20 cellular contexts compared by ENCODE assay signal in the genomic region with DNA sequence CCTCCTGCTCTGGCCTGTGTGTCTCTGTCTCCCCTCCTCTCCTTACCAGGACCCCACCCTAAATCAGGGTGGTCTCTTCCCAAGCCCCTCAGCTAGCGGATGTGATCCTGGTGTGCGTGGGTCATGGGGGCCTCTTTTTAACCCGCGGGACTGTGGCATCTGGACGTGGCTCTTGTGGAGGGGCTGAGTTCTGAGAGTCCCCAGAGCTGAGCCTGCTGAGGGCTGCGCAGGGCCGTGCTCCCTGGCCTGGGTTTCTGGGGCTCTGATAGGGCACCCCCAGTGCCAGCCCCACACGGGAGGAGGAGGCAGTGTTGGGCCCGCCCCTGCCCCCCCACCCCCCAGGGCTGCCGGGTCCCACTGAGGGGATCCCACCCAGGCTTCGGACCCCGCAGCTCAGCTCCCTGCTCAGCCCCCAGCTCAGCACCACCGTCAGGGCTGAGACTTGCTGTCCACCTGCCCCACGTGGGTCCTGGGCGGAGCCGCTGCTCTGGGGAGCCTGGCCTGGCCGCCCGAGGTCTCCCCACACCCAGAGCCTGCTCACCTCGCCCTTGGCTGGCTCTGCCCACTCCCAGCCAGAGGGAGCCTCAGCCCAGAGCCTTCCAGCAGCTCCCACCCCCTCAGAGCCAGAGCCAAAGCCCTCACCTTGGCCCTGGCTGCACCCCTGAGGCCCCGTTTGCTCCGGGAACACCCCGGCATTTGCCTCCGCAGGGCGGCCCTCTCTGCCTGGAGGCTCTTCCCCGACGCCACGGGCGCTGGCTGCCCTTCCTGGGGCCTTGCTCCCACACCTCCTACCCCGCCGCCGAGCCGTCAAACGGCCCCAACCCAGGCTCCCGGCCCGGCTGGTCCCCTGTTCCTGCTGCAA. TPM values are rescaled to one million over a fixed set of nuclear protein-coding genes. Genes with fewer than 3 reads are reported as not detected.
A peak's percentile ranks its signal among the peaks of the same experiment; 100 is the strongest.
DNase-seq lines count a peak whose midpoint lies in the region; ATAC-seq and TF ChIP-seq lines count a peak whose summit lies in the region.
"Had no signal": no experiment of that assay in that cellular context is flagged by ENCODE, and none has a peak within 500 bp of the region (broad histone marks: within the 10 kb centered on the region; RNA-seq: fewer than 3 reads in every experiment).

No MANE protein-coding gene starts in this region.

- no peak overlapping the region for H3K27ac Mint-ChIP-seq in stimulated activated memory B cell treated with anti-CD40 and anti-IgM and Interleukin-4, amounts not matched to agents 10 μg/mL and 1 μg/mL and 100 μg/mL, for 72 hours
- H3K27ac Mint-ChIP-seq: CD8-positive, alpha-beta T cell had no signal

- intact Hi-C loops in Right ventricle myocardium superior (cut with DNase I), result no loop called here
- intact Hi-C loops in Right ventricle myocardium inferior (cut with DNase I), result no loop called here
- intact Hi-C loops in left colon (cut with DNase I, micrococcal nuclease), result no loop called here

- no peak for TF ChIP-seq RAD21 in Ishikawa (IDR thresholded peaks at IDR 0.05; ENCODE audit: low read depth)

- no peak overlapping the region for H3K4me3 Mint-ChIP-seq in stimulated activated memory B cell treated with anti-CD40 and anti-IgM and Interleukin-4, amounts not matched to agents 10 μg/mL and 1 μg/mL and 100 μg/mL, for 72 hours
- H3K4me3 Mint-ChIP-seq: CD8-positive, alpha-beta T cell had no signal

- H3K9me3 Mint-ChIP-seq in stimulated activated memory B cell treated with anti-CD40 and anti-IgM and Interleukin-4, amounts not matched to agents 10 μg/mL and 1 μg/mL and 100 μg/mL, for 72 hours, result no peaks in the 10 kb centered on the region
- H3K9me3 Mint-ChIP-seq: CD8-positive, alpha-beta T cell had no signal

- TF ChIP-seq EP300 in Ishikawa (IDR thresholded peaks at IDR 0.05; ENCODE audit: borderline replicate concordance), result no peak

- no peaks in the 10 kb centered on the region for H3K36me3 Mint-ChIP-seq in stimulated activated memory B cell treated with anti-CD40 and anti-IgM and Interleukin-4, amounts not matched to agents 10 μg/mL and 1 μg/mL and 100 μg/mL, for 72 hours
- H3K36me3 Mint-ChIP-seq: CD8-positive, alpha-beta T cell had no signal

- peaks cover 20% of the 10 kb centered on the region for H3K4me1 Mint-ChIP-seq in stimulated activated memory B cell treated with anti-CD40 and anti-IgM and Interleukin-4, amounts not matched to agents 10 μg/mL and 1 μg/mL and 100 μg/mL, for 72 hours

- DNase-seq in Right ventricle myocardium superior (peak; percentile 26), Right ventricle myocardium inferior (ENCODE audit: missing footprints) (no peak), left colon (no peak), occipital lobe (lab: John Stamatoyannopoulos, UW) (no peak), mucosa of gallbladder (ENCODE audit: low spot score) (no peak), NAMALWA (ENCODE audit: low spot score) (no peak)
- DNase-seq: ACHN; C1 segment of cervical spinal cord; CD8-positive, alpha-beta T cell; DMS153; GM23248; HCEC 1CT; NCI-H1105 treated with DMSO at 0.1 percent for 48 hours; NCI-H2081; NCI-H2171 treated with DMSO at 0.1 percent for 48 hours; NCI-H446; SHP77 treated with DMSO at 0.1 percent for 48 hours; SK-N-SH had no signal

- H3K27me3 Mint-ChIP-seq in stimulated activated memory B cell treated with anti-CD40 and anti-IgM and Interleukin-4, amounts not matched to agents 10 μg/mL and 1 μg/mL and 100 μg/mL, for 72 hours, result peaks cover 68% of the 10 kb centered on the region

- no peak for ATAC-seq in Right ventricle myocardium superior (ENCODE audit: poor library complexity)
- ATAC-seq in Right ventricle myocardium inferior, result no peak
- peak; percentile 27 for ATAC-seq in left colon
- peak; percentile 13 for ATAC-seq in stimulated activated memory B cell treated with anti-CD40 and anti-IgM and Interleukin-4, amounts not matched to agents 10 μg/mL and 1 μg/mL and 100 μg/mL, for 72 hours
- ATAC-seq: CD8-positive, alpha-beta T cell had no signal

TF ChIP-seq in Ishikawa, 13 proteins besides CTCF, POLR2A, EP300 and RAD21:
- TF ChIP-seq, protein P1, sequence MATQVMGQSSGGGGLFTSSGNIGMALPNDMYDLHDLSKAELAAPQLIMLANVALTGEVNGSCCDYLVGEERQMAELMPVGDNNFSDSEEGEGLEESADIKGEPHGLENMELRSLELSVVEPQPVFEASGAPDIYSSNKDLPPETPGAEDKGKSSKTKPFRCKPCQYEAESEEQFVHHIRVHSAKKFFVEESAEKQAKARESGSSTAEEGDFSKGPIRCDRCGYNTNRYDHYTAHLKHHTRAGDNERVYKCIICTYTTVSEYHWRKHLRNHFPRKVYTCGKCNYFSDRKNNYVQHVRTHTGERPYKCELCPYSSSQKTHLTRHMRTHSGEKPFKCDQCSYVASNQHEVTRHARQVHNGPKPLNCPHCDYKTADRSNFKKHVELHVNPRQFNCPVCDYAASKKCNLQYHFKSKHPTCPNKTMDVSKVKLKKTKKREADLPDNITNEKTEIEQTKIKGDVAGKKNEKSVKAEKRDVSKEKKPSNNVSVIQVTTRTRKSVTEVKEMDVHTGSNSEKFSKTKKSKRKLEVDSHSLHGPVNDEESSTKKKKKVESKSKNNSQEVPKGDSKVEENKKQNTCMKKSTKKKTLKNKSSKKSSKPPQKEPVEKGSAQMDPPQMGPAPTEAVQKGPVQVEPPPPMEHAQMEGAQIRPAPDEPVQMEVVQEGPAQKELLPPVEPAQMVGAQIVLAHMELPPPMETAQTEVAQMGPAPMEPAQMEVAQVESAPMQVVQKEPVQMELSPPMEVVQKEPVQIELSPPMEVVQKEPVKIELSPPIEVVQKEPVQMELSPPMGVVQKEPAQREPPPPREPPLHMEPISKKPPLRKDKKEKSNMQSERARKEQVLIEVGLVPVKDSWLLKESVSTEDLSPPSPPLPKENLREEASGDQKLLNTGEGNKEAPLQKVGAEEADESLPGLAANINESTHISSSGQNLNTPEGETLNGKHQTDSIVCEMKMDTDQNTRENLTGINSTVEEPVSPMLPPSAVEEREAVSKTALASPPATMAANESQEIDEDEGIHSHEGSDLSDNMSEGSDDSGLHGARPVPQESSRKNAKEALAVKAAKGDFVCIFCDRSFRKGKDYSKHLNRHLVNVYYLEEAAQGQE (IDR thresholded peaks at IDR 0.05; ENCODE audit: low read depth), result no peak
- TF ChIP-seq FOXM1 (IDR thresholded peaks at IDR 0.05; ENCODE audit: borderline replicate concordance, low read depth) (no peak), TAF1 (IDR thresholded peaks at IDR 0.05; ENCODE audit: low read depth) (no peak), TCF12 (IDR thresholded peaks at IDR 0.05; ENCODE audit: low read depth) (no peak), CEBPB (IDR thresholded peaks at IDR 0.05) (no peak), TEAD4 (IDR thresholded peaks at IDR 0.05) (no peak)
- TF ChIP-seq, protein P2, sequence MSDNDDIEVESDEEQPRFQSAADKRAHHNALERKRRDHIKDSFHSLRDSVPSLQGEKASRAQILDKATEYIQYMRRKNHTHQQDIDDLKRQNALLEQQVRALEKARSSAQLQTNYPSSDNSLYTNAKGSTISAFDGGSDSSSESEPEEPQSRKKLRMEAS (IDR thresholded peaks at IDR 0.05), result no peak
- TF ChIP-seq, protein P3, sequence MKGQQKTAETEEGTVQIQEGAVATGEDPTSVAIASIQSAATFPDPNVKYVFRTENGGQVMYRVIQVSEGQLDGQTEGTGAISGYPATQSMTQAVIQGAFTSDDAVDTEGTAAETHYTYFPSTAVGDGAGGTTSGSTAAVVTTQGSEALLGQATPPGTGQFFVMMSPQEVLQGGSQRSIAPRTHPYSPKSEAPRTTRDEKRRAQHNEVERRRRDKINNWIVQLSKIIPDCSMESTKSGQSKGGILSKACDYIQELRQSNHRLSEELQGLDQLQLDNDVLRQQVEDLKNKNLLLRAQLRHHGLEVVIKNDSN (IDR thresholded peaks at IDR 0.05), result 0 out of 2 replicates have a peak, but pooled peaks have one; percentile 24

RNA-seq across cellular contexts. Expression of gene NOC4L, which starts 31.5 kb away (rescaled TPM):
- total RNA-seq in Right ventricle myocardium superior (9.5 TPM), Right ventricle myocardium inferior (9.2 TPM), left colon (10 to 100 TPM; 13.3 to 19.9 TPM), occipital lobe (6.2 TPM), mucosa of gallbladder (14.1 TPM)

RNA-seq across cellular contexts. Expression of gene DDX51, which starts 31.6 kb away (rescaled TPM):
- total RNA-seq in Right ventricle myocardium superior, result 10.3 TPM
- total RNA-seq in Right ventricle myocardium inferior, result 10.4 TPM
- total RNA-seq in left colon, result 10 to 100 TPM; 15.2 to 16.7 TPM
- 7.6 TPM for total RNA-seq in occipital lobe
- 18.0 TPM for total RNA-seq in mucosa of gallbladder

Comparison
In these comparisons a context has a peak if more than half of its experiments do, and no peak if none do; other contexts are left out.
1. ATAC-seq: peak in left colon (single experiment) and stimulated activated memory B cell treated with anti-CD40 and anti-IgM and Interleukin-4, amounts not matched to agents 10 μg/mL and 1 μg/mL and 100 μg/mL, for 72 hours (single experiment); none in Right ventricle myocardium superior (single experiment) and Right ventricle myocardium inferior (single experiment).